1 cellular context compared by ENCODE assay signal in genomic region chr16:69397821-69398521, GRCh38.
TF ChIP-seq lines count a peak whose summit lies in the region.

No MANE protein-coding gene starts in this region.

TF ChIP-seq in GM23338, 12 proteins besides CTCF, POLR2A, EP300 and RAD21 (continued from another document):
- TF ChIP-seq, protein P1, sequence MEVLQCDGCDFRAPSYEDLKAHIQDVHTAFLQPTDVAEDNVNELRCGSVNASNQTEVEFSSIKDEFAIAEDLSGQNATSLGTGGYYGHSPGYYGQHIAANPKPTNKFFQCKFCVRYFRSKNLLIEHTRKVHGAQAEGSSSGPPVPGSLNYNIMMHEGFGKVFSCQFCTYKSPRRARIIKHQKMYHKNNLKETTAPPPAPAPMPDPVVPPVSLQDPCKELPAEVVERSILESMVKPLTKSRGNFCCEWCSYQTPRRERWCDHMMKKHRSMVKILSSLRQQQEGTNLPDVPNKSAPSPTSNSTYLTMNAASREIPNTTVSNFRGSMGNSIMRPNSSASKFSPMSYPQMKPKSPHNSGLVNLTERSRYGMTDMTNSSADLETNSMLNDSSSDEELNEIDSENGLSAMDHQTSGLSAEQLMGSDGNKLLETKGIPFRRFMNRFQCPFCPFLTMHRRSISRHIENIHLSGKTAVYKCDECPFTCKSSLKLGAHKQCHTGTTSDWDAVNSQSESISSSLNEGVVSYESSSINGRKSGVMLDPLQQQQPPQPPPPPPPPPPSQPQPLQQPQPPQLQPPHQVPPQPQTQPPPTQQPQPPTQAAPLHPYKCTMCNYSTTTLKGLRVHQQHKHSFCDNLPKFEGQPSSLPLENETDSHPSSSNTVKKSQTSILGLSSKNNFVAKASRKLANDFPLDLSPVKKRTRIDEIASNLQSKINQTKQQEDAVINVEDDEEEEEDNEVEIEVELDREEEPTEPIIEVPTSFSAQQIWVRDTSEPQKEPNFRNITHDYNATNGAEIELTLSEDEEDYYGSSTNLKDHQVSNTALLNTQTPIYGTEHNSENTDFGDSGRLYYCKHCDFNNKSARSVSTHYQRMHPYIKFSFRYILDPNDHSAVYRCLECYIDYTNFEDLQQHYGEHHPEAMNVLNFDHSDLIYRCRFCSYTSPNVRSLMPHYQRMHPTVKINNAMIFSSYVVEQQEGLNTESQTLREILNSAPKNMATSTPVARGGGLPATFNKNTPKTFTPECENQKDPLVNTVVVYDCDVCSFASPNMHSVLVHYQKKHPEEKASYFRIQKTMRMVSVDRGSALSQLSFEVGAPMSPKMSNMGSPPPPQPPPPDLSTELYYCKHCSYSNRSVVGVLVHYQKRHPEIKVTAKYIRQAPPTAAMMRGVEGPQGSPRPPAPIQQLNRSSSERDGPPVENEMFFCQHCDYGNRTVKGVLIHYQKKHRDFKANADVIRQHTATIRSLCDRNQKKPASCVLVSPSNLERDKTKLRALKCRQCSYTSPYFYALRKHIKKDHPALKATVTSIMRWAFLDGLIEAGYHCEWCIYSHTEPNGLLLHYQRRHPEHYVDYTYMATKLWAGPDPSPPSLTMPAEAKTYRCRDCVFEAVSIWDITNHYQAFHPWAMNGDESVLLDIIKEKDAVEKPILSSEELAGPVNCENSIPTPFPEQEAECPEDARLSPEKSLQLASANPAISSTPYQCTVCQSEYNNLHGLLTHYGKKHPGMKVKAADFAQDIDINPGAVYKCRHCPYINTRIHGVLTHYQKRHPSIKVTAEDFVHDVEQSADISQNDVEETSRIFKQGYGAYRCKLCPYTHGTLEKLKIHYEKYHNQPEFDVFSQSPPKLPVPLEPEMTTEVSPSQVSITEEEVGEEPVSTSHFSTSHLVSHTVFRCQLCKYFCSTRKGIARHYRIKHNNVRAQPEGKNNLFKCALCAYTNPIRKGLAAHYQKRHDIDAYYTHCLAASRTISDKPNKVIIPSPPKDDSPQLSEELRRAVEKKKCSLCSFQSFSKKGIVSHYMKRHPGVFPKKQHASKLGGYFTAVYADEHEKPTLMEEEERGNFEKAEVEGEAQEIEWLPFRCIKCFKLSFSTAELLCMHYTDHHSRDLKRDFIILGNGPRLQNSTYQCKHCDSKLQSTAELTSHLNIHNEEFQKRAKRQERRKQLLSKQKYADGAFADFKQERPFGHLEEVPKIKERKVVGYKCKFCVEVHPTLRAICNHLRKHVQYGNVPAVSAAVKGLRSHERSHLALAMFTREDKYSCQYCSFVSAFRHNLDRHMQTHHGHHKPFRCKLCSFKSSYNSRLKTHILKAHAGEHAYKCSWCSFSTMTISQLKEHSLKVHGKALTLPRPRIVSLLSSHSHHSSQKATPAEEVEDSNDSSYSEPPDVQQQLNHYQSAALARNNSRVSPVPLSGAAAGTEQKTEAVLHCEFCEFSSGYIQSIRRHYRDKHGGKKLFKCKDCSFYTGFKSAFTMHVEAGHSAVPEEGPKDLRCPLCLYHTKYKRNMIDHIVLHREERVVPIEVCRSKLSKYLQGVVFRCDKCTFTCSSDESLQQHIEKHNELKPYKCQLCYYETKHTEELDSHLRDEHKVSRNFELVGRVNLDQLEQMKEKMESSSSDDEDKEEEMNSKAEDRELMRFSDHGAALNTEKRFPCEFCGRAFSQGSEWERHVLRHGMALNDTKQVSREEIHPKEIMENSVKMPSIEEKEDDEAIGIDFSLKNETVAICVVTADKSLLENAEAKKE (CRISPR knock-in tag; IDR thresholded peaks at IDR 0.05) = no peak
- TF ChIP-seq CREB1 (CRISPR knock-in tag; IDR thresholded peaks at IDR 0.05; ENCODE audit: low read depth) (no peak), EZH2 (IDR thresholded peaks at IDR 0.05; ENCODE audit: low read depth, unreplicated experiment) (no peak), ZNF331 (CRISPR knock-in tag; IDR thresholded peaks at IDR 0.05; ENCODE audit: low read depth) (no peak), REST (IDR thresholded peaks at IDR 0.05; ENCODE audit: unreplicated experiment) (no peak), ETS1 (IDR thresholded peaks at IDR 0.05) (no peak), ZNF114 (CRISPR knock-in tag; IDR thresholded peaks at IDR 0.05) (no peak)
